In genomic region chr11:65701686-65702085, GRCh38 we compare ENCODE assay signal across 33 cellular contexts. TPM values are rescaled to one million over a fixed set of nuclear protein-coding genes. Genes with fewer than 3 reads are reported as not detected.
DNase-seq lines count a peak whose midpoint lies in the region; ATAC-seq, FAIRE-seq and TF ChIP-seq lines count a peak whose summit lies in the region.
"Had no signal": no experiment of that assay in that cellular context is flagged by ENCODE, and none has a peak within 500 bp of the region (broad histone marks: within the 10 kb centered on the region; RNA-seq: fewer than 3 reads in every experiment).

No MANE protein-coding gene starts in this region.

- peaks cover 1 to 5% of the 10 kb centered on the region in 2 donors for H3K4me1 Mint-ChIP-seq in natural killer cell treated with Interleukin-12 subunit alpha and Interleukin-12 subunit beta and Interleukin-15 and Interleukin-18, amount 100 ng/mL, for 72 hours (ENCODE audit: low read depth in 2 of 2)

- BruUV-seq in K562 (replicated peaks; lab: Mats Ljungman, UMichigan), result no TSS peak

- peaks cover 0 to 8% of the 10 kb centered on the region in 2 donors for H3K27me3 Mint-ChIP-seq in natural killer cell treated with Interleukin-12 subunit alpha and Interleukin-12 subunit beta and Interleukin-15 and Interleukin-18, amount 100 ng/mL, for 72 hours

- H3K27ac ChIP-seq in HEK293 (ENCODE audit: extremely low read depth, low read depth, low read length) (no peak overlapping the region), K562 (ENCODE audit: extremely low read depth, low read depth, low read length) (no peak overlapping the region)
- H3K27ac ChIP-seq: 22Rv1; A549; BLaER1; BLaER1 treated with 17β-estradiol and CSF1 and Interleukin-3, amounts not matched to agents 10 nM and 100 nM; C4-2B had no signal

- no peak for TF ChIP-seq RAD21 in K562 (CRISPR knock-in tag; conservative IDR thresholded peaks at IDR 0.05 in 1 of 2, IDR thresholded peaks at IDR 0.05 in 1 of 2)

- in situ Hi-C loops in K562 (cut with MboI), result no loop called here

- H3K9me3 Mint-ChIP-seq in natural killer cell treated with Interleukin-12 subunit alpha and Interleukin-12 subunit beta and Interleukin-15 and Interleukin-18, amount 100 ng/mL, for 72 hours, result no peaks in the 10 kb centered on the region
- H3K9me3 Mint-ChIP-seq: CD4-positive, alpha-beta memory T cell; CD4-positive, alpha-beta T cell; CD4-positive, CD25-positive, alpha-beta regulatory T cell; CD8-positive, alpha-beta memory T cell; CD8-positive, alpha-beta T cell had no signal

- FAIRE-seq in K562 (lab: Jason Lieb, UNC), result no peak
- FAIRE-seq: A204.1, A549, D721Med had no signal

- no peak for TF ChIP-seq CTCF in HEK293 (tag by site-specific recombination; IDR thresholded peaks at IDR 0.05)
- no peak for TF ChIP-seq CTCF in K562 (IDR thresholded peaks at IDR 0.05 in 2 of 3, conservative IDR thresholded peaks at IDR 0.05 in 1 of 3; ENCODE audit: insufficient read depth in 2 of 3, low read depth in 1 of 3, low read length in 3 of 3)

- 0 out of 2 replicates have a peak, but pooled peaks cover 3% of the 10 kb centered on the region for H4K20me1 ChIP-seq in K562 (replicated peaks; ENCODE audit: control insufficient read depth, insufficient read depth, low read length)
- H4K20me1 ChIP-seq: BLaER1; BLaER1 treated with 17β-estradiol and CSF1 and Interleukin-3, amounts not matched to agents 10 nM and 100 nM had no signal

- peaks cover 0 to 2% of the 10 kb centered on the region in 2 experiments; a peak in 2 of 5 replicates for H3K27me3 ChIP-seq in K562 (ENCODE audit: control insufficient read depth in 2 of 2, insufficient read depth in 2 of 2, low read length in 2 of 2)
- H3K27me3 ChIP-seq: BLaER1; BLaER1 treated with 17β-estradiol and CSF1 and Interleukin-3, amounts not matched to agents 10 nM and 100 nM had no signal

- intact Hi-C loops in K562 (cut with micrococcal nuclease), result no loop called here

- H3K36me3 Mint-ChIP-seq in natural killer cell treated with Interleukin-12 subunit alpha and Interleukin-12 subunit beta and Interleukin-15 and Interleukin-18, amount 100 ng/mL, for 72 hours, result no peaks in the 10 kb centered on the region
- H3K36me3 Mint-ChIP-seq: CD14-positive monocyte; CD4-positive, alpha-beta memory T cell; CD4-positive, CD25-positive, alpha-beta regulatory T cell; CD8-positive, alpha-beta memory T cell; CD8-positive, alpha-beta T cell had no signal

- no peak overlapping the region for H3K27ac Mint-ChIP-seq in natural killer cell treated with Interleukin-12 subunit alpha and Interleukin-12 subunit beta and Interleukin-15 and Interleukin-18, amount 100 ng/mL, for 72 hours
- H3K27ac Mint-ChIP-seq: B cell; CD14-positive monocyte; CD4-positive, alpha-beta memory T cell; CD4-positive, alpha-beta T cell; CD4-positive, CD25-positive, alpha-beta regulatory T cell; CD8-positive, alpha-beta memory T cell; CD8-positive, alpha-beta T cell had no signal

- H3K36me3 ChIP-seq in HEK293 (ENCODE audit: control insufficient read depth in 2 of 2, insufficient read depth in 1 of 2, low read length in 2 of 2) (no peaks in the 10 kb centered on the region), K562 (ENCODE audit: control insufficient read depth, insufficient read depth, low read length) (no peaks in the 10 kb centered on the region)
- H3K36me3 ChIP-seq: BE2C; BLaER1; BLaER1 treated with 17β-estradiol and CSF1 and Interleukin-3, amounts not matched to agents 10 nM and 100 nM had no signal

- no peak overlapping the region for H3K4me3 ChIP-seq in HEK293 (ENCODE audit: low read depth, low read length)
- no peak overlapping the region for H3K4me3 ChIP-seq in K562
- H3K4me3 ChIP-seq: A549; BLaER1; BLaER1 treated with 17β-estradiol and CSF1 and Interleukin-3, amounts not matched to agents 10 nM and 100 nM had no signal

- DNase-seq in K562 (ENCODE audit: extremely low read depth in 1 of 4, low spot score in 3 of 4), result no peak
- DNase-seq in NCI-H1048 (lab: John Stamatoyannopoulos, UW), result no peak
- DNase-seq in natural killer cell treated with Interleukin-12 subunit alpha and Interleukin-12 subunit beta and Interleukin-15 and Interleukin-18, amount 100 ng/mL, for 72 hours (ENCODE audit: low spot score), result no peak
- DNase-seq: 8988T; ACHN; AML-193; BE2C; C1 segment of cervical spinal cord; Caco-2; Calu3; CD4-positive, alpha-beta memory T cell; CD4-positive, alpha-beta T cell; CD4-positive, CD25-positive, alpha-beta regulatory T cell; CD8-positive, alpha-beta memory T cell; CD8-positive, alpha-beta T cell; COR-L47; DMS 273 treated with DMSO at 0.1 percent for 48 hours; DMS153; DMS53; DMS79; DMS79 treated with DMSO at 0.1 percent for 48 hours; DND-41; EL had no signal

- H3K4me3 Mint-ChIP-seq in natural killer cell treated with Interleukin-12 subunit alpha and Interleukin-12 subunit beta and Interleukin-15 and Interleukin-18, amount 100 ng/mL, for 72 hours, result no peak overlapping the region
- H3K4me3 Mint-ChIP-seq: B cell; CD14-positive monocyte; CD4-positive, alpha-beta memory T cell; CD4-positive, alpha-beta T cell; CD4-positive, CD25-positive, alpha-beta regulatory T cell; CD8-positive, alpha-beta memory T cell; CD8-positive, alpha-beta T cell had no signal

- H3K4me1 ChIP-seq in HEK293 (ENCODE audit: control insufficient read depth, insufficient read depth, low read length) (no peaks in the 10 kb centered on the region), K562 (replicated peaks in 1 of 2; ENCODE audit: control insufficient read depth in 2 of 2, insufficient read depth in 2 of 2, low read length in 2 of 2) (peaks cover 3 to 10% of the 10 kb centered on the region in 2 experiments; a peak in 2 of 5 replicates)
- H3K4me1 ChIP-seq: A549, BE2C had no signal

- no peak overlapping the region for H3K4me2 ChIP-seq in K562 (ENCODE audit: insufficient read depth, low read length)
- H3K4me2 ChIP-seq: A549, BLaER1 had no signal

- no peaks in the 10 kb centered on the region for H3K79me2 ChIP-seq in K562 (ENCODE audit: control insufficient read depth, insufficient read depth, low read length)

- TF ChIP-seq POLR2A in K562 (conservative IDR thresholded peaks at IDR 0.05), result no peak

- no peak for ATAC-seq in K562
- ATAC-seq in natural killer cell treated with Interleukin-12 subunit alpha and Interleukin-12 subunit beta and Interleukin-15 and Interleukin-18, amount 100 ng/mL, for 72 hours, result no peak
- ATAC-seq: A549; CD8-positive, alpha-beta T cell had no signal

- POLR2A ChIA-PET in HEK293 (lab: Yijun Ruan, JAX) (no interaction called here), K562 (lab: Yijun Ruan, JAX) (interaction anchor here (0.9 kb wide), 1 partner anchor 10 kb away, joined by 4 read pairs; no protein-coding TSS in a partner anchor)

- H3K9me3 ChIP-seq in HEK293 (ENCODE audit: control insufficient read depth, insufficient read depth, low read depth, low read length) (no peaks in the 10 kb centered on the region), K562 (replicated peaks; ENCODE audit: control insufficient read depth, insufficient read depth, low read depth, low read length) (no peaks in the 10 kb centered on the region)
- H3K9me3 ChIP-seq: A549, BE2C, Caco-2 had no signal

- no peak overlapping the region for H3K9ac ChIP-seq in K562 (ENCODE audit: insufficient read depth in 1 of 2, low read depth in 2 of 2, low read length in 2 of 2)
- H3K9ac ChIP-seq: BLaER1; BLaER1 treated with 17β-estradiol and CSF1 and Interleukin-3, amounts not matched to agents 10 nM and 100 nM had no signal

- H2AFZ ChIP-seq in K562 (ENCODE audit: low read depth, low read length), result no peak overlapping the region

- no peaks in the 10 kb centered on the region for H3K9me1 ChIP-seq in K562 (ENCODE audit: control insufficient read depth, insufficient read depth, low read length)

- CTCF ChIA-PET in HEK293 (lab: Yijun Ruan, JAX), result interaction anchor here (0.7 to 1.2 kb wide), 2 partner anchors 10 to 76 kb away, joined by 3 to 4 read pairs; partner anchors contain the start of gene KAT5
- CTCF ChIA-PET in K562 (lab: Yijun Ruan, JAX; ENCODE audit: low intra/inter-chr PET ratio), result no interaction called here

- TF ChIP-seq EP300 in K562 (IDR thresholded peaks at IDR 0.05; ENCODE audit: low read length), result no peak

- WGBS in K562 (ENCODE audit: insufficient coverage, low coverage, missing lambda C conversion rate), result 11% methylated on average over 1 of the region's 1 CpG

RNA-seq across cellular contexts. Expression of gene KAT5, which starts 10.4 kb away (rescaled TPM):
- total RNA-seq in K562 (2011; cell fraction: chromatin; rRNA removed; ENCODE audit: low replicate concordance), result 44.9 and 134 TPM in 2 replicates
- 81.0 and 82.1 TPM in 2 replicates for total RNA-seq in K562 (2011; cell fraction: nucleolus; rRNA removed)
- total RNA-seq in K562 (2011; cell fraction: nucleoplasm; rRNA removed), result 51.7 and 58.3 TPM in 2 replicates
- total RNA-seq in K562 (2014; rRNA removed), result 59.6 and 74.1 TPM in 2 replicates
- 28.8 and 34.4 TPM in 2 replicates for total RNA-seq in K562 (2014; rRNA removed; fragmentation: Illumina TruSeq; extraction: Trizol)
- total RNA-seq in K562 (2015; rRNA removed; fragmentation: Illumina TruSeq; extraction: Trizol), result 52.7 and 57.5 TPM in 2 replicates
- total RNA-seq in K562 (2021), result 68.3 and 76.8 TPM in 2 replicates
- 42.4 and 57.9 TPM in 2 replicates for polyA plus RNA-seq in K562 (2011; rRNA removed)
- 44.4 and 53.1 TPM in 2 replicates for polyA plus RNA-seq in K562 (2011; cell fraction: cytosol; rRNA removed)
- polyA plus RNA-seq in K562 (2011; cell fraction: nucleus; rRNA removed), result 70.2 and 76.3 TPM in 2 replicates
- polyA plus RNA-seq in K562 (2012), result 52.3 and 56.9 TPM in 2 replicates
- 63.3 and 66.5 TPM in 2 replicates for polyA plus RNA-seq in K562 (2014; fragmentation: Illumina TruSeq; extraction: Trizol)
- 10 to 100 TPM in 1 of 2 experiments, 1 to 10 TPM in 1; 3.6 to 12.9 TPM for polyA plus RNA-seq in K562 (2014; fragmentation: Nextera tagmentation; extraction: Ambion mirVana)
- polyA plus RNA-seq in K562 (2014; rRNA removed), result 68.4 and 75.4 TPM in 2 replicates
- polyA minus RNA-seq in K562 (2011; rRNA and poly(A)+ RNA removed), result 47.1 and 62.6 TPM in 2 replicates
- polyA minus RNA-seq in K562 (2011; cell fraction: cytosol; rRNA and poly(A)+ RNA removed), result 27.5 and 38.4 TPM in 2 replicates
- polyA minus RNA-seq in K562 (2011; cell fraction: nucleus; rRNA and poly(A)+ RNA removed), result 32.3 and 44.0 TPM in 2 replicates
- total RNA-seq in natural killer cell treated with Interleukin-12 subunit alpha and Interleukin-12 subunit beta and Interleukin-15 and Interleukin-18, amount 100 ng/mL, for 72 hours, result 10 to 100 TPM; 77.5 to 82.9 TPM

RNA-seq across cellular contexts. Expression of gene RNASEH2C, which starts 18.9 kb away (rescaled TPM):
- 43.1 and 99.3 TPM in 2 replicates for total RNA-seq in K562 (2011; cell fraction: chromatin; rRNA removed; ENCODE audit: low replicate concordance)
- 62.9 and 67.9 TPM in 2 replicates for total RNA-seq in K562 (2011; cell fraction: nucleolus; rRNA removed)
- total RNA-seq in K562 (2011; cell fraction: nucleoplasm; rRNA removed), result 55.1 and 61.4 TPM in 2 replicates
- total RNA-seq in K562 (2014; rRNA removed), result 64.4 and 78.1 TPM in 2 replicates
- 9.0 and 11.7 TPM in 2 replicates for total RNA-seq in K562 (2014; rRNA removed; fragmentation: Illumina TruSeq; extraction: Trizol)
- 15.1 and 15.6 TPM in 2 replicates for total RNA-seq in K562 (2015; rRNA removed; fragmentation: Illumina TruSeq; extraction: Trizol)
- 78.2 and 87.2 TPM in 2 replicates for total RNA-seq in K562 (2021)
- 33.2 and 33.8 TPM in 2 replicates for polyA plus RNA-seq in K562 (2011; rRNA removed)
- 33.5 and 84.3 TPM in 2 replicates for polyA plus RNA-seq in K562 (2011; cell fraction: cytosol; rRNA removed)
- 65.0 and 106 TPM in 2 replicates for polyA plus RNA-seq in K562 (2011; cell fraction: nucleus; rRNA removed)
- polyA plus RNA-seq in K562 (2012), result 32.9 and 41.4 TPM in 2 replicates
- 15.6 and 15.9 TPM in 2 replicates for polyA plus RNA-seq in K562 (2014; fragmentation: Illumina TruSeq; extraction: Trizol)
- polyA plus RNA-seq in K562 (2014; fragmentation: Nextera tagmentation; extraction: Ambion mirVana), result 1 to 10 TPM; 5.4 to 9.4 TPM
- polyA plus RNA-seq in K562 (2014; rRNA removed), result 63.2 and 75.9 TPM in 2 replicates
- polyA minus RNA-seq in K562 (2011; rRNA and poly(A)+ RNA removed), result 10.3 and 11.0 TPM in 2 replicates
- 9.4 and 19.7 TPM in 2 replicates for polyA minus RNA-seq in K562 (2011; cell fraction: cytosol; rRNA and poly(A)+ RNA removed)
- 27.5 and 27.6 TPM in 2 replicates for polyA minus RNA-seq in K562 (2011; cell fraction: nucleus; rRNA and poly(A)+ RNA removed)
- 100 to 1,000 TPM in 1 of 2 donors, 10 to 100 TPM in 1; 87.3 to 138 TPM for total RNA-seq in natural killer cell treated with Interleukin-12 subunit alpha and Interleukin-12 subunit beta and Interleukin-15 and Interleukin-18, amount 100 ng/mL, for 72 hours

RNA-seq across cellular contexts. Expression of gene RELA, which starts 39.0 kb away (rescaled TPM):
- 79.5 and 201 TPM in 2 replicates for total RNA-seq in K562 (2011; cell fraction: chromatin; rRNA removed; ENCODE audit: low replicate concordance)
- 107 and 114 TPM in 2 replicates for total RNA-seq in K562 (2011; cell fraction: nucleolus; rRNA removed)
- 101 and 117 TPM in 2 replicates for total RNA-seq in K562 (2011; cell fraction: nucleoplasm; rRNA removed)
- total RNA-seq in K562 (2014; rRNA removed), result 33.4 and 37.6 TPM in 2 replicates
- 13.6 and 14.2 TPM in 2 replicates for total RNA-seq in K562 (2014; rRNA removed; fragmentation: Illumina TruSeq; extraction: Trizol)
- total RNA-seq in K562 (2015; rRNA removed; fragmentation: Illumina TruSeq; extraction: Trizol), result 20.6 and 21.0 TPM in 2 replicates
- total RNA-seq in K562 (2021), result 52.2 and 62.0 TPM in 2 replicates
- 17.0 and 30.8 TPM in 2 replicates for polyA plus RNA-seq in K562 (2011; rRNA removed)
- polyA plus RNA-seq in K562 (2011; cell fraction: cytosol; rRNA removed), result 15.4 and 23.1 TPM in 2 replicates
- polyA plus RNA-seq in K562 (2011; cell fraction: nucleus; rRNA removed), result 129 and 168 TPM in 2 replicates
- 45.8 and 53.1 TPM in 2 replicates for polyA plus RNA-seq in K562 (2012)
- 46.8 and 67.4 TPM in 2 replicates for polyA plus RNA-seq in K562 (2014; fragmentation: Illumina TruSeq; extraction: Trizol)
- polyA plus RNA-seq in K562 (2014; fragmentation: Nextera tagmentation; extraction: Ambion mirVana), result 1 to 10 TPM; 6.0 to 6.4 TPM
- polyA plus RNA-seq in K562 (2014; rRNA removed), result 30.1 and 31.1 TPM in 2 replicates
- 24.3 and 24.4 TPM in 2 replicates for polyA minus RNA-seq in K562 (2011; rRNA and poly(A)+ RNA removed)
- 25.8 and 34.8 TPM in 2 replicates for polyA minus RNA-seq in K562 (2011; cell fraction: cytosol; rRNA and poly(A)+ RNA removed)
- 58.0 and 73.5 TPM in 2 replicates for polyA minus RNA-seq in K562 (2011; cell fraction: nucleus; rRNA and poly(A)+ RNA removed)
- 10 to 100 TPM; 85.2 to 96.4 TPM for total RNA-seq in natural killer cell treated with Interleukin-12 subunit alpha and Interleukin-12 subunit beta and Interleukin-15 and Interleukin-18, amount 100 ng/mL, for 72 hours

Comparison
In these comparisons a context has a peak if more than half of its experiments do, and no peak if none do; other contexts are left out.
1. Of the 44 proteins assayed by ChIP-seq in both K562 and HEK293: peak only in K562: none; only in HEK293: none; in both: ZNF121; in neither: 43.